Comparison of ENCODE assay signal across 2 cellular contexts in genomic region chr5:52674815-52675545, GRCh38.
A peak's percentile ranks its signal among the peaks of the same experiment; 100 is the strongest.
TF ChIP-seq lines count a peak whose summit lies in the region.

No MANE protein-coding gene starts in this region.

TF ChIP-seq in IMR-90, 13 proteins besides CTCF, POLR2A, EP300 and RAD21:
- TF ChIP-seq NFE2L2 (IDR thresholded peaks at IDR 0.05; ENCODE audit: low read depth, low read length) (no peak), FOS (IDR thresholded peaks at IDR 0.05; ENCODE audit: low read depth, low read length) (peak; percentile 76), BHLHE40 (IDR thresholded peaks at IDR 0.05; ENCODE audit: low read depth, low read length) (peak; percentile 80)

TF ChIP-seq in WTC11, 78 proteins besides CTCF, POLR2A, EP300 and RAD21 (continued from another document):
- TF ChIP-seq ZNF532 (CRISPR knock-in tag; IDR thresholded peaks at IDR 0.05; ENCODE audit: borderline replicate concordance): no peak
- no peak for TF ChIP-seq CDX4 (CRISPR knock-in tag; IDR thresholded peaks at IDR 0.05; ENCODE audit: borderline replicate concordance)
- TF ChIP-seq NR1H2 (CRISPR knock-in tag; IDR thresholded peaks at IDR 0.05): no peak
- TF ChIP-seq STAT6 (CRISPR knock-in tag; conservative IDR thresholded peaks at IDR 0.05; ENCODE audit: low read depth): no peak
- no peak for TF ChIP-seq ZSCAN18 (CRISPR knock-in tag; IDR thresholded peaks at IDR 0.05)
- no peak for TF ChIP-seq AFF4 (CRISPR knock-in tag; IDR thresholded peaks at IDR 0.05; ENCODE audit: borderline replicate concordance)
- TF ChIP-seq ATF6 (CRISPR knock-in tag; IDR thresholded peaks at IDR 0.05): no peak
